ENCODE assay signal across 7 cellular contexts in the genomic region with DNA sequence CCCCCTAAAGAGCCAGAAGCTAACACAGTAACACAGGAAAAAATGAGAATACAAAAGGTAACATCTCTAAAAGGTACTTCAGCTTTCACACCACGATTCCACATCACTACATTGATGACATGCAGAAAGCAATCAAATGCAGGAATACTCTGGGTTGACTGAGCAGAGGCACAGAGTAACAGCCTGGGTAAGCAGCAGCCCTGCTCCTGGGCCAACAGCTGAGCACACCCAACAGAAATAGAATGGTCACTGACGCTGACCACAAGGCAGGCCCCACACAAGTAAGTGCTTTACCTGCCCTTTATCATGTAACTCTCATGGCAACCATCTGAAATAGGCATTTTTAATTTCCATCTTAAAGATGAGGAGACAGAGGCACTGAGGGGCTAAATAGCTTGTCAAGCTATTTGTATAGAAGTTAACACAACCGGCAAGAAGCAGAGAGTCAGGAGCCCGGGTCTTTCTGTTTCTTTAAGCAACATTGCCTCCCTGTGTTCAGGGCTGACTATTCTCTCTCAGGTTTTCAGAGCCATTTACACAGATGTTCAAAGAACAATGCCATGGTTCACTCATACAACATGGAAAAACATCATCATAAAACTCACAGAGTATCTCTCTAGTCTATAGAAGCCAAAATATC.
DNase-seq lines count a peak whose midpoint lies in the region; ATAC-seq and TF ChIP-seq lines count a peak whose summit lies in the region.

No MANE protein-coding gene starts in this region.

- H3K4me3 ChIP-seq in esophagus muscularis mucosa (no peak overlapping the region), spleen (no peak overlapping the region)

- H3K36me3 ChIP-seq in esophagus muscularis mucosa: no peaks in the 10 kb centered on the region
- no peaks in the 10 kb centered on the region for H3K36me3 ChIP-seq in spleen

- no peaks in the 10 kb centered on the region for H3K27me3 ChIP-seq in esophagus muscularis mucosa
- H3K27me3 ChIP-seq in spleen (replicated peaks in 1 of 7): no peaks in the 10 kb centered on the region

- H3K9me3 ChIP-seq in esophagus muscularis mucosa (no peaks in the 10 kb centered on the region), spleen (no peaks in the 10 kb centered on the region)

- intact Hi-C loops in esophagus muscularis mucosa (cut with DNase I): loop anchor here (10.0 kb wide), 1 partner anchor 1052 kb away; no protein-coding TSS in a partner anchor
- intact Hi-C loops in spleen (cut with DNase I; ENCODE audit: low total_unique reads): loop anchor here (10.0 kb wide), 1 partner anchor 862 kb away; no protein-coding TSS in a partner anchor

- WGBS in esophagus muscularis mucosa: 41% methylated on average over 4 of the region's 4 CpGs
- WGBS in spleen, 5 donors: 42 to 93% (median 45%) methylated on average over 2 to 4 of the region's 4 CpGs

- H3K27ac ChIP-seq in esophagus muscularis mucosa (replicated peaks in 1 of 4) (no peak overlapping the region), spleen (no peak overlapping the region)

- no peak for TF ChIP-seq EP300 in esophagus muscularis mucosa (IDR thresholded peaks at IDR 0.05)

- no peak for ATAC-seq in HG03175 (IDR thresholded peaks at IDR 0.05; ENCODE audit: unreplicated experiment)

- no peak for TF ChIP-seq POLR2A in esophagus muscularis mucosa (IDR thresholded peaks at IDR 0.05; ENCODE audit: low read depth)
- TF ChIP-seq POLR2A in spleen (IDR thresholded peaks at IDR 0.05): no peak

- H3K4me1 ChIP-seq in esophagus muscularis mucosa (no peaks in the 10 kb centered on the region), spleen (no peaks in the 10 kb centered on the region)

- DNase-seq in GM04504 (ENCODE audit: low read depth) (peak; percentile 32), LoVo (ENCODE audit: low spot score) (peak; percentile 68), esophagus muscularis mucosa (ENCODE audit: extremely low spot score) (no peak), pons (ENCODE audit: low spot score) (peak; percentile 29), spleen (no peak)
- peak; percentile 38 for DNase-seq in activated CD4-positive, alpha-beta T cell treated with anti-CD3 and anti-CD28 coated beads for 48 hours

- peak; percentile 21 to 38 (median 37) for TF ChIP-seq CTCF in esophagus muscularis mucosa (IDR thresholded peaks at IDR 0.05)
- TF ChIP-seq CTCF in spleen (IDR thresholded peaks at IDR 0.05 in 8 of 11, conservative IDR thresholded peaks at IDR 0.05 in 3 of 11): peak in 2 of 11 experiments; percentile 17 to 23

Comparison
In these comparisons a context has a peak if more than half of its experiments do, and no peak if none do; other contexts are left out.
1. DNase-seq: peak in GM04504 (single experiment), LoVo (single experiment), activated CD4-positive, alpha-beta T cell treated with anti-CD3 and anti-CD28 coated beads for 48 hours (single experiment) and pons (single experiment); none in esophagus muscularis mucosa (single experiment) and spleen (single experiment).